In the genomic region with DNA sequence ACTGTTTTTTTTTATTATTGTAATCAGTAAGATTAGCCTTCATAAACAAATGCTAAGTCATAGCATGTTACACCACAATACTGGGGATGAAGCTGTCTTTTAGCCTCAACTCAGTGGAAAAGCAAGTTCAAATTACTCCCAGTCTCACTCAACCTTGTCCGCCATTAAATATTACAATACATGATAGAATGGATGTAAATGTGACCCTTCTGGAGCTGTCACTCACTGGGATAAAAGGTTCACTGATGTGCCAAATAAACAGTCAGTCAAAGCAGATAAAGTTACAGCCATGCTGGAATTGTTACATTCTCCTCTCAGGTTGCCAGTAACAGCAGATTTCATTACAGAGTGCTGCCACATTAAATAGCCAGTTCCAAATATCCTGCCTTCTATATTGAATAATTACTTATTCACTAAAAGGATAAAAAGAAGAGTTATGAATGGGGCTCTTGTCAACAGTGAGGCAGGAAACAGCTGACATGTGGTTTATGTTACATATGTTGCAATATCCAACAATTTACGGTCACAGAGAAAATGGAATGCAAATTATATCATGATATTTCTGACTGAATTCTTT, we compare ENCODE assay signal across 10 cellular contexts. TPM values are rescaled to one million over a fixed set of nuclear protein-coding genes. Genes with fewer than 3 reads are reported as not detected.
A peak's percentile ranks its signal among the peaks of the same experiment; 100 is the strongest.
DNase-seq lines count a peak whose midpoint lies in the region; ATAC-seq and TF ChIP-seq lines count a peak whose summit lies in the region.
"Had no signal": no experiment of that assay in that cellular context is flagged by ENCODE, and none has a peak within 500 bp of the region (broad histone marks: within the 10 kb centered on the region; RNA-seq: fewer than 3 reads in every experiment).

No MANE protein-coding gene starts in this region.

- 8 to 10% methylated on average over 2 of the region's 2 CpGs for WGBS in GM23248 (ENCODE audit: low coverage in 1 of 2, low lambda C conversion rate in 2 of 2, missing lambda C conversion rate in 2 of 2), 2 experiments

- H3K9me2 ChIP-seq in GM23248 (ENCODE audit: insufficient read depth), result no peaks in the 10 kb centered on the region

- peak overlapping the region; percentile 10; the same call in 1 of the 2 replicates for H2AFZ ChIP-seq in GM23248

- H3K9ac ChIP-seq in GM23248, result no peak overlapping the region

- ATAC-seq in GM18505 (IDR thresholded peaks at IDR 0.05; ENCODE audit: unreplicated experiment), result no peak
- ATAC-seq in HG03378 (IDR thresholded peaks at IDR 0.05; ENCODE audit: unreplicated experiment), result no peak
- ATAC-seq in HG02884 (IDR thresholded peaks at IDR 0.05; ENCODE audit: unreplicated experiment), result no peak
- ATAC-seq: activated T-cell treated with anti-CD3 and anti-CD28 coated beads, Interleukin-2, amount 50 U/mL, for 72 hours had no signal

- peak overlapping the region; percentile 33 for H3K4me2 ChIP-seq in GM23248 (ENCODE audit: unreplicated experiment)

- H3K36me3 ChIP-seq in GM23248 (ENCODE audit: low read depth), result no peaks in the 10 kb centered on the region

- in situ Hi-C loops in GM23248 (cut with MboI), result no loop called here

- no peak for TF ChIP-seq POLR2A in GM18505 (IDR thresholded peaks at IDR 0.05; ENCODE audit: borderline replicate concordance, extremely low read depth, insufficient read depth, insufficient read length)

- H3K4me1 ChIP-seq in GM23248 (ENCODE audit: insufficient read depth), result peaks cover 57% of the 10 kb centered on the region

- no peaks in the 10 kb centered on the region for H3K79me2 ChIP-seq in GM23248 (ENCODE audit: insufficient read depth)

- DNase-seq in GM23248 (peak; percentile 63), NCI-H146 (lab: John Stamatoyannopoulos, UW) (peak; percentile 59), SW480 (ENCODE audit: low spot score) (peak; percentile 58), myocyte (ENCODE audit: low read depth) (peak; percentile 41), iPS-NIHi7 (ENCODE audit: extremely low spot score) (no peak)
- DNase-seq: activated T-cell treated with anti-CD3 and anti-CD28 coated beads, Interleukin-2, amount 50 U/mL, for 72 hours; midbrain had no signal

- H3K27me3 ChIP-seq in GM23248 (replicated peaks; ENCODE audit: insufficient read depth), result no peaks in the 10 kb centered on the region

- H3K4me3 ChIP-seq in GM23248, result no peak overlapping the region

- H3K27ac ChIP-seq in GM23248, result peak overlapping the region; percentile 52

- H3F3A ChIP-seq in GM23248 (ENCODE audit: insufficient read depth), result peaks cover 30% of the 10 kb centered on the region

- no peaks in the 10 kb centered on the region for H3K9me3 ChIP-seq in GM23248 (ENCODE audit: low read depth)

- H4K20me1 ChIP-seq in GM23248 (ENCODE audit: insufficient read depth), result no peaks in the 10 kb centered on the region

RNA-seq across cellular contexts. Expression of gene BRIP1, which starts 53.4 kb away (rescaled TPM):
- total RNA-seq in GM23248 (2014; rRNA removed; shearing (Covaris generic)), result 4.0 and 5.8 TPM in 2 replicates
- polyA plus RNA-seq in GM23248 (2016; fragmentation: Nextera tagmentation; extraction: Ambion mirVana), result 1.8 and 2.2 TPM in 2 replicates
- total RNA-seq in myocyte, result 0.51 and 0.73 TPM in 2 replicates
- polyA plus RNA-seq in myocyte (2012), result 0.08 TPM
